In the genomic region with DNA sequence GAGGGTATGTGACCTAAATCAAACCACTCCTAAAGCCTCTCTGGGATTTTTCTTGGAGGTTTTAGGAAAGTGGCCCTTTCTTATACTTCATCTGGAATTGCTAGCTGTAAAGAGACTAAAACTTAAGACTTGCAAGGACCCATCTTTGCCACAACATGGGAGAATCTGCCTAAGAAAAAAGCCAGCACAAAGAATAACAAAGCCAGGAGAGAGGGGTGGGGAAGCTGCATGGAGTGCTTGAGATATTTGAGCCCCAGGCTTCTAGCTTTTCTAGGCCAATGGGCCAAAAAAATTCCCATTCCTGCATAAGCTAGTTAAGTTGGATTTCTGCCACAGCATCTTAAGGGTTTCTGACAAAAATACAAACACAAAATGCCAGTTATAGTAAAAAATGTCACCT, we compare ENCODE assay signal across 21 cellular contexts. TPM values are rescaled to one million over a fixed set of nuclear protein-coding genes. Genes with fewer than 3 reads are reported as not detected.
DNase-seq lines count a peak whose midpoint lies in the region; ATAC-seq and TF ChIP-seq lines count a peak whose summit lies in the region.
"Had no signal": no experiment of that assay in that cellular context is flagged by ENCODE, and none has a peak within 500 bp of the region (broad histone marks: within the 10 kb centered on the region; RNA-seq: fewer than 3 reads in every experiment).

No MANE protein-coding gene starts in this region.

- H3K27ac ChIP-seq in HUES6 (ENCODE audit: low read depth, low read length) (peak overlapping the region; percentile 74; the same call in 1 of the 2 replicates), endodermal cell (ENCODE audit: low read depth, low read length) (no peak overlapping the region), right atrium auricular region (no peak overlapping the region)
- H3K27ac ChIP-seq: SJSA1 had no signal

- peaks cover 14% of the 10 kb centered on the region for H3K27me3 Mint-ChIP-seq in endodermal cell (ENCODE audit: insufficient read depth)
- H3K27me3 Mint-ChIP-seq: CD4-positive, CD25-positive, alpha-beta regulatory T cell had no signal

- H3K4me1 ChIP-seq in HUES6 (ENCODE audit: control insufficient read depth, insufficient read depth, low read length) (peaks cover 42% of the 10 kb centered on the region), endodermal cell (ENCODE audit: control insufficient read depth, insufficient read depth, low read length) (no peaks in the 10 kb centered on the region), right atrium auricular region (no peaks in the 10 kb centered on the region)
- H3K4me1 ChIP-seq: BE2C, SJSA1 had no signal

- H3K9me3 ChIP-seq in HUES6 (ENCODE audit: control insufficient read depth, insufficient read depth, low read depth, low read length) (no peaks in the 10 kb centered on the region), endodermal cell (ENCODE audit: control insufficient read depth, low read length) (no peaks in the 10 kb centered on the region), right atrium auricular region (no peaks in the 10 kb centered on the region)
- H3K9me3 ChIP-seq: BE2C, SJSA1 had no signal

- H3K36me3 ChIP-seq in HUES6 (ENCODE audit: control insufficient read depth, insufficient read depth, low read length) = no peaks in the 10 kb centered on the region
- H3K36me3 ChIP-seq in endodermal cell (ENCODE audit: control insufficient read depth, insufficient read depth, low read length) = no peaks in the 10 kb centered on the region
- H3K36me3 ChIP-seq in right atrium auricular region = no peaks in the 10 kb centered on the region
- H3K36me3 ChIP-seq: BE2C, SJSA1 had no signal

- no peak overlapping the region for H3K4me3 Mint-ChIP-seq in endodermal cell
- H3K4me3 Mint-ChIP-seq: CD4-positive, CD25-positive, alpha-beta regulatory T cell had no signal

- H3K27me3 ChIP-seq in HUES6 (ENCODE audit: control insufficient read depth, insufficient read depth, low read length) (peaks cover 17% of the 10 kb centered on the region), endodermal cell (ENCODE audit: control insufficient read depth, insufficient read depth, low read length, poor library complexity, severe bottlenecking) (no peaks in the 10 kb centered on the region), right atrium auricular region (no peaks in the 10 kb centered on the region)
- H3K27me3 ChIP-seq: BE2C had no signal

- H3K4me1 Mint-ChIP-seq in endodermal cell = peaks cover 16% of the 10 kb centered on the region
- H3K4me1 Mint-ChIP-seq: CD4-positive, CD25-positive, alpha-beta regulatory T cell had no signal

- H3K27ac Mint-ChIP-seq in endodermal cell = no peak overlapping the region
- H3K27ac Mint-ChIP-seq: CD4-positive, CD25-positive, alpha-beta regulatory T cell had no signal

- H3K4me3 ChIP-seq in HUES6 (ENCODE audit: low read depth, low read length) = 0 out of 2 replicates have a peak overlapping the region, but pooled peaks have one; percentile 7
- no peak overlapping the region for H3K4me3 ChIP-seq in endodermal cell (ENCODE audit: low read length)
- H3K4me3 ChIP-seq in right atrium auricular region = no peak overlapping the region
- H3K4me3 ChIP-seq: SJSA1 had no signal

- H3K9me3 Mint-ChIP-seq in endodermal cell = no peaks in the 10 kb centered on the region
- H3K9me3 Mint-ChIP-seq: CD4-positive, CD25-positive, alpha-beta regulatory T cell had no signal

- DNase-seq in endodermal cell = peak; percentile 55
- peak; percentile 52 for DNase-seq in iPS-NIHi7 (ENCODE audit: extremely low spot score)
- DNase-seq in RPMI8226 = no peak
- no peak for DNase-seq in DMS53 treated with DMSO at 0.1 percent for 48 hours (lab: John Stamatoyannopoulos, UW; ENCODE audit: unreplicated experiment)
- no peak for DNase-seq in right atrium auricular region (ENCODE audit: low spot score)
- DNase-seq: BE2C; CD4-positive, CD25-positive, alpha-beta regulatory T cell; DMS79; GOT3; KBM-7; MM.1S; NCI-H1092; NCI-H1436 treated with DMSO at 0.1 percent for 48 hours; NCI-H2029 treated with DMSO at 0.1 percent for 48 hours; NCI-H226; NCI-H510A treated with DMSO at 0.1 percent for 48 hours; NCI-H748 treated with DMSO at 0.1 percent for 48 hours had no signal

- H3K36me3 Mint-ChIP-seq in endodermal cell (ENCODE audit: low read depth) = no peaks in the 10 kb centered on the region
- H3K36me3 Mint-ChIP-seq: CD4-positive, CD25-positive, alpha-beta regulatory T cell had no signal

- H3K9ac ChIP-seq in HUES6 (ENCODE audit: low read length) (no peak overlapping the region), endodermal cell (ENCODE audit: extremely low read depth, low read length, poor library complexity, severe bottlenecking) (no peak overlapping the region)

- ATAC-seq in HG03342 (IDR thresholded peaks at IDR 0.05; ENCODE audit: unreplicated experiment) = no peak
- ATAC-seq: Panc1 had no signal

- no peak for TF ChIP-seq CTCF in endodermal cell (conservative IDR thresholded peaks at IDR 0.05)
- no peak for TF ChIP-seq CTCF in right atrium auricular region (IDR thresholded peaks at IDR 0.05)

RNA-seq across cellular contexts. Expression of a gene that starts 38.5 kb away (rescaled TPM):
- total RNA-seq in endodermal cell = 1 to 10 TPM; 6.7 to 8.5 TPM
- 6.9 TPM for polyA plus RNA-seq in endodermal cell (2013, experiment 1 of 2)
- 6.4 TPM for polyA plus RNA-seq in endodermal cell (2013, experiment 2 of 2)
- 1 to 10 TPM in 1 of 2 donors, under 1 TPM in 1; 0.63 to 1.2 TPM for total RNA-seq in right atrium auricular region
- total RNA-seq: CD4-positive, CD25-positive, alpha-beta regulatory T cell had no signal
- polyA plus RNA-seq: CD4-positive, CD25-positive, alpha-beta regulatory T cell had no signal

Comparison
In these comparisons a context has a peak if more than half of its experiments do, and no peak if none do; other contexts are left out.
1. DNase-seq: peak in endodermal cell (single experiment) and iPS-NIHi7 (single experiment); none in RPMI8226 (single experiment), DMS53 treated with DMSO at 0.1 percent for 48 hours (single experiment) and right atrium auricular region (single experiment).